8 cellular contexts compared by ENCODE assay signal in genomic region chr7:908919-909357, GRCh38. TPM values are rescaled to one million over a fixed set of nuclear protein-coding genes. Genes with fewer than 3 reads are reported as not detected.
DNase-seq lines count a peak whose midpoint lies in the region; ATAC-seq and TF ChIP-seq lines count a peak whose summit lies in the region.
"Not testable (repeated sequence)": the region's sequence is repeated elsewhere in the genome, so short reads cannot be mapped to it uniquely, and the experiment has no call there.

No MANE protein-coding gene starts in this region.

- H3K4me3 ChIP-seq in LNCaP clone FGC (ENCODE audit: low read depth, low read length), result not testable (repeated sequence)

- not testable (repeated sequence) for H3K27ac ChIP-seq in foreskin keratinocyte

- not testable (repeated sequence) for H3K4me1 ChIP-seq in foreskin keratinocyte

- DNase-seq in Daoy (ENCODE audit: low read depth), result peak; percentile 78
- DNase-seq in LNCaP clone FGC (ENCODE audit: low read depth); foreskin keratinocyte: not testable (repeated sequence)
- peak; percentile 12 for DNase-seq in SKM-1 treated with dmso at 0.1 percent for 144 hours (lab: John Stamatoyannopoulos, UW; ENCODE audit: unreplicated experiment)
- DNase-seq in activated naive CD4-positive, alpha-beta T cell (lab: John Stamatoyannopoulos, UW), result peak; percentile 23 to 61 (median 34)
- peak; percentile 79 for DNase-seq in natural killer cell
- peak in 5 of 6 experiments; percentile 20 to 62 (median 58) for DNase-seq in stimulated activated naive CD4-positive, alpha-beta T cell (lab: John Stamatoyannopoulos, UW)

- peaks cover 8 to 46% of the 10 kb centered on the region in 2 donors for H3K4me1 Mint-ChIP-seq in natural killer cell

- peak overlapping the region; percentile 62 for H3K4me3 Mint-ChIP-seq in natural killer cell

- intact Hi-C loops in natural killer cell (cut with micrococcal nuclease), result loop anchor here (1.0 to 5.0 kb wide), 2 partner anchors 45 to 1613 kb away; partner anchors contain the start of gene ADAP1

- H3K9me3 Mint-ChIP-seq in natural killer cell, result not testable (repeated sequence)

- peak overlapping the region in 1 of 2 donors; percentile 52 for H3K27ac Mint-ChIP-seq in natural killer cell

- ATAC-seq in GM21825 (IDR thresholded peaks at IDR 0.05; ENCODE audit: unreplicated experiment) (peak; percentile 77), foreskin keratinocyte (peak; percentile 68), natural killer cell (peak; percentile 58 to 85 (median 79))

- not testable (repeated sequence) for H3K27me3 Mint-ChIP-seq in natural killer cell (ENCODE audit: low read depth in 2 of 2)

- H3K36me3 Mint-ChIP-seq in natural killer cell, result not testable (repeated sequence)

- peak; percentile 94 for TF ChIP-seq CTCF in LNCaP clone FGC (IDR thresholded peaks at IDR 0.05; ENCODE audit: control insufficient read depth, extremely low read depth, insufficient read depth)
- TF ChIP-seq CTCF in foreskin keratinocyte (conservative IDR thresholded peaks at IDR 0.05), result peak; percentile 84
- TF ChIP-seq CTCF in natural killer cell (IDR thresholded peaks at IDR 0.05), result peak; percentile 89

- peaks cover 11% of the 10 kb centered on the region for H3K27me3 ChIP-seq in foreskin keratinocyte

RNA-seq across cellular contexts. Expression of gene GET4, which starts 32.6 kb away (rescaled TPM):
- total RNA-seq in Daoy (2014; rRNA removed; shearing (Covaris generic)), result 50.1 and 50.2 TPM in 2 replicates
- 27.0 and 32.1 TPM in 2 replicates for total RNA-seq in foreskin keratinocyte
- 40.9 TPM in 2 replicates for polyA plus RNA-seq in foreskin keratinocyte
- total RNA-seq in natural killer cell, result 10 to 100 TPM; 69.3 to 81.6 (median 73.2) TPM

RNA-seq across cellular contexts. Expression of gene ADAP1, which starts 45.5 kb away (rescaled TPM):
- total RNA-seq in Daoy (2014; rRNA removed; shearing (Covaris generic)), result 1.3 and 5.9 TPM in 2 replicates
- total RNA-seq in foreskin keratinocyte (5.8 and 7.8 TPM in 2 replicates), natural killer cell (100 to 1,000 TPM in 1 of 3 donors, 10 to 100 TPM in 2; 87.2 to 117 (median 89.2) TPM)
- polyA plus RNA-seq in foreskin keratinocyte, result 5.1 and 6.9 TPM in 2 replicates
